ENCODE assay signal across 15 cellular contexts in the genomic region with DNA sequence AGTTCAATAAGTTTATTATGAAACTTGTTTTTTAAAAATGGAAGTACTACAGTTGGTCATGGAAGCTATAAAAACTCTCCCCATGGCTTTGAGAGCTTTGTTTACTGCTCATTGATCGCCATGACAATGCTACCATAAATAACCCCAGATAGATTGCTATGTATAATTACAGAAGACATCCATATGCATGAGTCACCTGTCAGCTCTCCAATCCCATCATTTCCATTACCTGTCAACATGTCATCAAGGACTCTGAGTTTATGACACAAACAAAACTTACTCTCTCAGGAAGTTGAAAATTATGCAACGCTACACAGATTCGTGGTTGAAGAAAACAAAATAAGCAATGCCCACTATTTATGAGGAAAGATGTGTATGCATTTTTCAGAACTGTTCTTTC.
DNase-seq lines count a peak whose midpoint lies in the region; ATAC-seq and TF ChIP-seq lines count a peak whose summit lies in the region.
"Had no signal": no experiment of that assay in that cellular context is flagged by ENCODE, and none has a peak within 500 bp of the region (broad histone marks: within the 10 kb centered on the region; RNA-seq: fewer than 3 reads in every experiment).

No MANE protein-coding gene starts in this region.

- TF ChIP-seq CTCF in choroid plexus epithelial cell (conservative IDR thresholded peaks at IDR 0.05; ENCODE audit: low read depth, low read length) (no peak), omental fat pad (IDR thresholded peaks at IDR 0.05) (no peak)

- no peak overlapping the region for H3K4me3 ChIP-seq in choroid plexus epithelial cell (ENCODE audit: low read depth, low read length)
- H3K4me3 ChIP-seq: PC-9, SK-N-MC had no signal

- peak; percentile 27 for DNase-seq in NCI-H748 (lab: John Stamatoyannopoulos, UW; ENCODE audit: unreplicated experiment)
- DNase-seq in NCI-H748 treated with DMSO at 0.1 percent for 48 hours (lab: John Stamatoyannopoulos, UW): no peak
- DNase-seq in NCI-H1105 (lab: John Stamatoyannopoulos, UW): peak; percentile 46
- DNase-seq in choroid plexus epithelial cell (ENCODE audit: low read depth): peak; percentile 15
- DNase-seq in renal cortical epithelial cell (ENCODE audit: low read depth): peak; percentile 11
- no peak for DNase-seq in omental fat pad (ENCODE audit: low spot score)
- no peak for DNase-seq in NCI-H510A (lab: John Stamatoyannopoulos, UW)
- DNase-seq: Caco-2, DMS79, GOT3, NCI-H187 treated with DMSO at 0.1 percent for 48 hours, NCI-H524 treated with DMSO at 0.1 percent for 48 hours, PC-9 had no signal

- ATAC-seq in GM19452 (IDR thresholded peaks at IDR 0.05; ENCODE audit: unreplicated experiment): no peak
- no peak for ATAC-seq in omental fat pad (ENCODE audit: low FRiP score)

Comparison
In these comparisons a context has a peak if more than half of its experiments do, and no peak if none do; other contexts are left out.
1. DNase-seq: peak in NCI-H748 (single experiment), NCI-H1105 (single experiment), choroid plexus epithelial cell (single experiment) and renal cortical epithelial cell (single experiment); none in NCI-H748 treated with DMSO at 0.1 percent for 48 hours (single experiment), omental fat pad (single experiment) and NCI-H510A (single experiment).